8 cellular contexts compared by ENCODE assay signal in the genomic region with DNA sequence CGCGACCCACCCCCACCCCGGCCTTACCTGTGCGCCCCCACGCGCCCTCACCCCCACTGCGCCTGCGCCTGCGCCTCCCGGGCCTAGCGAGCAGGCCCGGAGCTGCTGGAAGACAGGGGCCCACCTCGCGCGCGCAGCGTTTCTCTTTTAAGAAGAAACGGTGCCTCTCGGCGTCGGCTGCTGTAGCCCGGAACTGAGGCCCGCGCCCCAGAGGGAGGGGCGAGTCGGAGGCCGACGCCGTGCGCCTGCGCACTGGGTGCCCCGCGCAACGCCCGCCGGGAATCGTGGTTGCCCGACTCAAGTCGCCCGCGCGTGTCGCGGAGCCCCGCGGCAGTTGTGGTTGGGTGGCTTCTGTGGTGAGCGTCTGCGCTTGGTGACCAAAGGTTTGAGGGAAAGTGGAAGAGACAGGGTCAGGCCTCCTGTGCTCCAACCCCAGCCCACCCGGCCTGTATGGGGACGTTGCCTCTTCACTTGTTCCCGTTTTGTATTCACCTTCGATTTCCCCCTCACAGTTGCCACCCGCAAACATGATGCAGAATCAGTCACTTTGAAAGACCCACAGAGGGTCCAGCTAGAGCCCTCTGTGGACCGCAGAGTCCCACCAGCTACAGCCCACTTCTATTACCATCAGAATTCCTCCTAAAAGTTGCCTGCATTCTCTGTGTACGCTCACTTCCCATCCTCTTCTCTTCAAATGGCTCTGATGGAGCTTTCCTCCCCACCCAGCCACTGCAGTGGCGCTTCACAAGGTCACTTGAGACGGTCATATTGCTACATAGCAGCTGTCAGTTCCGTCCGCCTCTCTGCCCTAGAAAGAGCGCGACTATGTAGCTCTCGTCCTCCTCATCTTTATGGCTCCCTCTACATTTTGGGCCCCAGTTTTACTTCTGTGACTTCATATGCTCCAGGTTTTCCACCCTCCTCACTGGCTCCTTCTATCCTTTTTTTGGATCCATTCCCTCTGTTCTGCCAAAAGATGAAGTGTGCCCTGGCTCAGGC. TPM values are rescaled to one million over a fixed set of nuclear protein-coding genes. Genes with fewer than 3 reads are reported as not detected.
DNase-seq lines count a peak whose midpoint lies in the region; ATAC-seq and TF ChIP-seq lines count a peak whose summit lies in the region.

Gene ZNF692, minus strand, starts transcription at position 195 of the 999 bp plus-strand sequence. CDS start 776 bp downstream, outside the sequence.

- H3K4me1 ChIP-seq in Peyer's patch, result peaks cover 0 to 31% (median 9%) of the 10 kb centered on the region in 4 donors

- ATAC-seq in GM21825 (IDR thresholded peaks at IDR 0.05; ENCODE audit: unreplicated experiment) (peak; percentile 76), esophagus mucosa (peak; percentile 96)

- peak; percentile 66 to 77 for TF ChIP-seq POLR2A in Peyer's patch (IDR thresholded peaks at IDR 0.05)

- H3K27ac ChIP-seq in KOPT-K1 (ENCODE audit: low read depth, low read length, poor library complexity, severe bottlenecking) (peak within 1 kb of the TSS; percentile 81), Peyer's patch (peak within 1 kb of the TSS; percentile 85 to 94 (median 90))

- H3K4me3 ChIP-seq in Peyer's patch, result peak within 1 kb of the TSS; percentile 53 to 78 (median 59)

- peaks cover 19% of the 10 kb centered on the region for H3K36me3 ChIP-seq in KOPT-K1 (ENCODE audit: insufficient read depth, low read length)
- H3K36me3 ChIP-seq in Peyer's patch, result peaks cover 0 to 7% (median 0%) of the 10 kb centered on the region in 3 donors

- no peaks in the 10 kb centered on the region for H3K27me3 ChIP-seq in Peyer's patch

- H3K9me3 ChIP-seq in KOPT-K1 (ENCODE audit: insufficient read depth, low read length, poor library complexity, severe bottlenecking) (no peaks in the 10 kb centered on the region), Peyer's patch (no peaks in the 10 kb centered on the region)

- TF ChIP-seq CTCF in Peyer's patch (IDR thresholded peaks at IDR 0.05), result peak in 1 of 6 experiments; percentile 3

- DNase-seq in DMS79 treated with DMSO at 0.1 percent for 48 hours (lab: John Stamatoyannopoulos, UW) (peak; percentile 97), Peyer's patch (peak; percentile 97 to 99 (median 98)), myocyte (ENCODE audit: low read depth) (peak; percentile 97)
- DNase-seq in activated T-cell treated with anti-CD3 and anti-CD28 coated beads, Interleukin-2, amount 50 U/mL, for 48 hours, result peak; percentile 96 to 97
- DNase-seq in stimulated activated CD8-positive, alpha-beta memory T cell treated with anti-CD3 and anti-CD28 coated beads, Interleukin-7, amount 100 ng/mL, for 48 hours (ENCODE audit: extremely low read depth in 1 of 2, low read depth in 1 of 2), result peak; percentile 93 to 96

RNA-seq across cellular contexts. Expression of gene ZNF692, which starts in this region (rescaled TPM):
- total RNA-seq in Peyer's patch, result 100 to 1,000 TPM in 2 of 4 donors, 10 to 100 TPM in 2; 46.2 to 128 (median 104) TPM
- total RNA-seq in esophagus mucosa, result 16.6 TPM
- total RNA-seq in myocyte, result 54.0 and 61.7 TPM in 2 replicates
- 34.1 TPM for polyA plus RNA-seq in myocyte (2012)

Comparison
In these comparisons a context has a peak if more than half of its experiments do, and no peak if none do; other contexts are left out.
1. Peak in every context shown above with its lines: DNase-seq, ATAC-seq, H3K4me3 ChIP-seq and H3K27ac ChIP-seq.